ENCODE assay signal across 8 cellular contexts in genomic region chr2:42827647-42828486, GRCh38. TPM values are rescaled to one million over a fixed set of nuclear protein-coding genes. Genes with fewer than 3 reads are reported as not detected.
DNase-seq lines count a peak whose midpoint lies in the region; ATAC-seq, FAIRE-seq and TF ChIP-seq lines count a peak whose summit lies in the region.

No MANE protein-coding gene starts in this region.

- peak; percentile 56 for ATAC-seq in HG03280 (IDR thresholded peaks at IDR 0.05; ENCODE audit: unreplicated experiment)
- peak; percentile 98 for ATAC-seq in left lung
- no peak for ATAC-seq in GM18858 (IDR thresholded peaks at IDR 0.05; ENCODE audit: unreplicated experiment)

- peaks cover 7% of the 10 kb centered on the region for H3K4me1 ChIP-seq in colonic mucosa
- peaks cover 0 to 15% of the 10 kb centered on the region in 2 donors for H3K4me1 ChIP-seq in left lung

- intact Hi-C loops in colonic mucosa (cut with DNase I), result loop anchor here (5.0 to 10.0 kb wide), 2 partner anchors 654 to 747 kb away; no protein-coding TSS in a partner anchor
- intact Hi-C loops in left lung (cut with DNase I), result no loop called here

- DNase-seq in GM12892 (ENCODE audit: insufficient read length) (peak; percentile 66), NCI-H510A (lab: John Stamatoyannopoulos, UW) (peak; percentile 56), colonic mucosa (peak; percentile 91), left lung (peak; percentile 89 to 99)
- DNase-seq in activated CD4-positive, alpha-beta T cell treated with anti-CD3 and anti-CD28 coated beads for 4 hours, result peak; percentile 77 to 81
- DNase-seq in stimulated activated CD4-positive, alpha-beta T cell treated with anti-CD3 and anti-CD28 coated beads, Interleukin-1b, Interleukin-23, amount 100 ng/mL, for 48 hours, result peak; percentile 79

- H3K27me3 ChIP-seq in colonic mucosa (no peaks in the 10 kb centered on the region), left lung (peaks cover 0 to 8% of the 10 kb centered on the region in 2 donors)

- H3K4me3 ChIP-seq in colonic mucosa (peak overlapping the region; percentile 13), left lung (peak overlapping the region in 1 of 2 donors; percentile 16)

- peak; percentile 83 for FAIRE-seq in GM12892 (lab: Jason Lieb, UNC)

- H3K36me3 ChIP-seq in colonic mucosa, result no peaks in the 10 kb centered on the region
- no peaks in the 10 kb centered on the region for H3K36me3 ChIP-seq in left lung

- TF ChIP-seq CTCF in colonic mucosa (IDR thresholded peaks at IDR 0.05) (peak; percentile 92), left lung (IDR thresholded peaks at IDR 0.05) (peak; percentile 84 to 95)

- no peak for TF ChIP-seq POLR2A in GM12892 (IDR thresholded peaks at IDR 0.05; ENCODE audit: low read depth, low read length)

- peak overlapping the region; percentile 46 to 62 for H3K9ac ChIP-seq in colonic mucosa (ENCODE audit: low read depth in 2 of 2, low read length in 2 of 2)

- H3K9me3 ChIP-seq in colonic mucosa (no peaks in the 10 kb centered on the region), left lung (no peaks in the 10 kb centered on the region)

- H3K27ac ChIP-seq in colonic mucosa, result no peak overlapping the region
- H3K27ac ChIP-seq in left lung, result no peak overlapping the region

RNA-seq across cellular contexts. Expression of gene HAAO, which starts 35.5 kb away (rescaled TPM):
- polyA plus RNA-seq in GM12892 (2012; ENCODE audit: missing spikeins), result 15.4 TPM
- total RNA-seq in colonic mucosa (10 to 100 TPM in 1 of 2 donors, 1 to 10 TPM in 1; 8.2 to 17.8 TPM), left lung (10 to 100 TPM in 1 of 2 donors, 1 to 10 TPM in 1; 6.2 to 11.5 TPM)
